In the genomic region with DNA sequence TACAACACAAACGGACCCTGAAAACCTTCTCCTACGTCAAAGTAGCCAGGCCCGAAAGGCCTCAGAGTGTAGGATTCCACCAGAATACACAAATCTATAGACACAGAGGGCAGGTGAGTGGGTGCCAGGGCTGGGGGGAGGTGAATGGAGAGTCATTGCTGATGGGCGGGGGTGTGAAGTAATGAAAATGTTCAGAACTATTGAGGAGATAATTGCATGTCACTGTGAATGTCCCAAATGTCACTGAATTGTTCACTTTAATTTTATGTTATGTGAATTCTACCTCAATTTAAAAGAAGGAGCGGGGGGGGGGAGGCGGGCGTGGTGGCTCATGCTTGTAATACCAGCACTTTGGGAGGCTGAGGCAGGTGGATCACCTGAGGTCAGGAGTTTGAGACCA, we compare ENCODE assay signal across 22 cellular contexts. TPM values are rescaled to one million over a fixed set of nuclear protein-coding genes. Genes with fewer than 3 reads are reported as not detected.
DNase-seq lines count a peak whose midpoint lies in the region; ATAC-seq lines count a peak whose summit lies in the region.
"Had no signal": no experiment of that assay in that cellular context is flagged by ENCODE, and none has a peak within 500 bp of the region (broad histone marks: within the 10 kb centered on the region; RNA-seq: fewer than 3 reads in every experiment).

No MANE protein-coding gene starts in this region.

- POLR2A ChIA-PET in CD4-positive, alpha-beta memory T cell (lab: Charles Lee; ENCODE audit: partially characterized antibody) = no interaction called here

- peaks cover 15% of the 10 kb centered on the region for H3K4me1 Mint-ChIP-seq in T-helper 17 cell
- peaks cover 1 to 10% of the 10 kb centered on the region in 2 donors for H3K4me1 Mint-ChIP-seq in effector memory CD8-positive, alpha-beta T cell (ENCODE audit: low read depth in 2 of 2)
- H3K4me1 Mint-ChIP-seq in CD4-positive, alpha-beta memory T cell = peaks cover 8 to 20% (median 14%) of the 10 kb centered on the region in 4 donors

- no peaks in the 10 kb centered on the region for H3K27me3 ChIP-seq in CD4-positive, alpha-beta memory T cell (ENCODE audit: insufficient read depth, low read length)
- H3K27me3 ChIP-seq: BLaER1 treated with 17β-estradiol and CSF1 and Interleukin-3, amounts not matched to agents 10 nM and 100 nM had no signal

- no peak for ATAC-seq in T-helper 17 cell
- ATAC-seq in effector memory CD8-positive, alpha-beta T cell (replicated peaks) = no peak
- ATAC-seq: A549, GM12878 had no signal

- H3K4me1 ChIP-seq in CD4-positive, alpha-beta memory T cell (ENCODE audit: insufficient read depth, low read length) = peaks cover 12% of the 10 kb centered on the region
- H3K4me1 ChIP-seq: A549 had no signal

- CTCF ChIA-PET in CD4-positive, alpha-beta memory T cell (lab: Charles Lee; ENCODE audit: partially characterized antibody) = no interaction called here

- H3K27ac ChIP-seq in CD4-positive, alpha-beta memory T cell (ENCODE audit: low read depth, low read length) = no peak overlapping the region
- H3K27ac ChIP-seq: 22Rv1; A549; BLaER1 treated with 17β-estradiol and CSF1 and Interleukin-3, amounts not matched to agents 10 nM and 100 nM; C4-2B had no signal

- H3K4me3 Mint-ChIP-seq in T-helper 17 cell = no peak overlapping the region
- H3K4me3 Mint-ChIP-seq in effector memory CD8-positive, alpha-beta T cell = no peak overlapping the region
- H3K4me3 Mint-ChIP-seq in CD4-positive, alpha-beta memory T cell = no peak overlapping the region
- H3K4me3 Mint-ChIP-seq: B cell; CD4-positive, alpha-beta T cell; CD8-positive, alpha-beta memory T cell had no signal

- H3K27me3 Mint-ChIP-seq in T-helper 17 cell = no peaks in the 10 kb centered on the region
- H3K27me3 Mint-ChIP-seq in effector memory CD8-positive, alpha-beta T cell = no peaks in the 10 kb centered on the region
- H3K27me3 Mint-ChIP-seq in CD4-positive, alpha-beta memory T cell = no peaks in the 10 kb centered on the region
- H3K27me3 Mint-ChIP-seq: B cell; CD4-positive, alpha-beta T cell; CD8-positive, alpha-beta memory T cell had no signal

- no peaks in the 10 kb centered on the region for H3K9me3 Mint-ChIP-seq in effector memory CD8-positive, alpha-beta T cell
- peaks cover 0 to under 1% (median 0%) of the 10 kb centered on the region in 8 donors for H3K9me3 Mint-ChIP-seq in CD4-positive, alpha-beta memory T cell
- H3K9me3 Mint-ChIP-seq: CD4-positive, alpha-beta T cell; CD8-positive, alpha-beta memory T cell had no signal

- intact Hi-C loops in CD4-positive, alpha-beta memory T cell (cut with micrococcal nuclease) = no loop called here

- no peak overlapping the region for H3K4me3 ChIP-seq in CD4-positive, alpha-beta memory T cell (ENCODE audit: low read length in 2 of 2)
- H3K4me3 ChIP-seq: A549; BLaER1 treated with 17β-estradiol and CSF1 and Interleukin-3, amounts not matched to agents 10 nM and 100 nM; GM12878 had no signal

- H3K27ac Mint-ChIP-seq in T-helper 17 cell = peak overlapping the region; percentile 59
- H3K27ac Mint-ChIP-seq in effector memory CD8-positive, alpha-beta T cell = peak overlapping the region; percentile 25 to 51
- H3K27ac Mint-ChIP-seq in CD4-positive, alpha-beta memory T cell = peak overlapping the region in 1 of 7 donors; percentile 48
- H3K27ac Mint-ChIP-seq: B cell; CD4-positive, alpha-beta T cell had no signal

- H3K9me3 ChIP-seq in T-helper 17 cell (ENCODE audit: control insufficient read depth, low read length, poor library complexity, severe bottlenecking) = no peaks in the 10 kb centered on the region
- no peaks in the 10 kb centered on the region for H3K9me3 ChIP-seq in CD4-positive, alpha-beta memory T cell (ENCODE audit: control insufficient read depth in 1 of 2, low read length in 2 of 2)
- H3K9me3 ChIP-seq: A549; BLaER1 treated with 17β-estradiol and CSF1 and Interleukin-3, amounts not matched to agents 10 nM and 100 nM had no signal

- no peaks in the 10 kb centered on the region for H3K36me3 Mint-ChIP-seq in T-helper 17 cell (ENCODE audit: low read depth)
- peaks cover 9% of the 10 kb centered on the region for H3K36me3 Mint-ChIP-seq in effector memory CD8-positive, alpha-beta T cell (ENCODE audit: insufficient read depth)
- H3K36me3 Mint-ChIP-seq in CD4-positive, alpha-beta memory T cell = peaks cover 20 to 21% of the 10 kb centered on the region in 2 donors

- DNase-seq in T-helper 17 cell (no peak), putamen (ENCODE audit: low spot score) (peak; percentile 69)
- DNase-seq in effector memory CD8-positive, alpha-beta T cell = no peak
- no peak for DNase-seq in activated CD4-positive, alpha-beta T cell treated with anti-CD3 and anti-CD28 coated beads for 48 hours
- DNase-seq in CD4-positive, alpha-beta memory T cell = no peak
- DNase-seq: AML-193; CD4-positive, alpha-beta T cell; CD8-positive, alpha-beta memory T cell; COR-L47; DMS 273 treated with DMSO at 0.1 percent for 48 hours; DMS153; DMS53; DMS79; DND-41; EL; GDM1 had no signal

- H3K36me3 ChIP-seq in CD4-positive, alpha-beta memory T cell (ENCODE audit: insufficient read depth, low read length) = peaks cover 11% of the 10 kb centered on the region

RNA-seq across cellular contexts. Expression of a gene that starts 36.0 kb away (rescaled TPM):
- total RNA-seq in T-helper 17 cell = 10 to 100 TPM; 42.8 to 53.5 TPM
- total RNA-seq in CD4-positive, alpha-beta memory T cell = 10 to 100 TPM; 48.3 to 57.1 TPM
- polyA plus RNA-seq in CD4-positive, alpha-beta memory T cell = 10 to 100 TPM; 35.4 to 66.0 TPM

RNA-seq across cellular contexts. Expression of a gene that starts 50.6 kb away (rescaled TPM):
- 10 to 100 TPM; 12.5 to 15.8 TPM for total RNA-seq in T-helper 17 cell
- 10 to 100 TPM; 17.0 to 20.0 TPM for total RNA-seq in CD4-positive, alpha-beta memory T cell
- polyA plus RNA-seq in CD4-positive, alpha-beta memory T cell = 10 to 100 TPM; 13.4 to 20.6 TPM
